In genomic region chr6:159044899-159045727, GRCh38 we compare ENCODE assay signal across 8 cellular contexts. TPM values are rescaled to one million over a fixed set of nuclear protein-coding genes. Genes with fewer than 3 reads are reported as not detected.
DNase-seq lines count a peak whose midpoint lies in the region; ATAC-seq and TF ChIP-seq lines count a peak whose summit lies in the region.

A gene with protein sequence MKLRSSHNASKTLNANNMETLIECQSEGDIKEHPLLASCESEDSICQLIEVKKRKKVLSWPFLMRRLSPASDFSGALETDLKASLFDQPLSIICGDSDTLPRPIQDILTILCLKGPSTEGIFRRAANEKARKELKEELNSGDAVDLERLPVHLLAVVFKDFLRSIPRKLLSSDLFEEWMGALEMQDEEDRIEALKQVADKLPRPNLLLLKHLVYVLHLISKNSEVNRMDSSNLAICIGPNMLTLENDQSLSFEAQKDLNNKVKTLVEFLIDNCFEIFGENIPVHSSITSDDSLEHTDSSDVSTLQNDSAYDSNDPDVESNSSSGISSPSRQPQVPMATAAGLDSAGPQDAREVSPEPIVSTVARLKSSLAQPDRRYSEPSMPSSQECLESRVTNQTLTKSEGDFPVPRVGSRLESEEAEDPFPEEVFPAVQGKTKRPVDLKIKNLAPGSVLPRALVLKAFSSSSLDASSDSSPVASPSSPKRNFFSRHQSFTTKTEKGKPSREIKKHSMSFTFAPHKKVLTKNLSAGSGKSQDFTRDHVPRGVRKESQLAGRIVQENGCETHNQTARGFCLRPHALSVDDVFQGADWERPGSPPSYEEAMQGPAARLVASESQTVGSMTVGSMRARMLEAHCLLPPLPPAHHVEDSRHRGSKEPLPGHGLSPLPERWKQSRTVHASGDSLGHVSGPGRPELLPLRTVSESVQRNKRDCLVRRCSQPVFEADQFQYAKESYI (minus strand): TSS chr6:159044991. CDS start chr6:159044146, 845 bp downstream.

- WGBS in esophagus muscularis mucosa, result 39% methylated on average over 15 of the region's 15 CpGs
- WGBS in sigmoid colon, 2 donors, result 17 to 20% methylated on average over 15 of the region's 15 CpGs

- no peaks in the 10 kb centered on the region for H3K36me3 ChIP-seq in esophagus muscularis mucosa
- H3K36me3 ChIP-seq in sigmoid colon, result no peaks in the 10 kb centered on the region
- no peaks in the 10 kb centered on the region for H3K36me3 ChIP-seq in BE2C

- peak; percentile 89 for ATAC-seq in GM21423 (IDR thresholded peaks at IDR 0.05; ENCODE audit: unreplicated experiment)
- ATAC-seq in foreskin keratinocyte, result no peak

- intact Hi-C loops in esophagus muscularis mucosa (cut with DNase I) (no loop called here), sigmoid colon (cut with DNase I) (no loop called here)

- H3K4me3 ChIP-seq in esophagus muscularis mucosa (peak within 1 kb of the TSS; percentile 20 to 53 (median 29)), sigmoid colon (peak within 1 kb of the TSS in 2 of 4 donors; percentile 28 to 29), BE2C (ENCODE audit: low read depth, low read length) (no peak within 1 kb of the TSS)

- H3K9me3 ChIP-seq in esophagus muscularis mucosa (no peaks in the 10 kb centered on the region), sigmoid colon (no peaks in the 10 kb centered on the region), BE2C (no peaks in the 10 kb centered on the region)

- TF ChIP-seq EP300 in esophagus muscularis mucosa (IDR thresholded peaks at IDR 0.05) (no peak), sigmoid colon (IDR thresholded peaks at IDR 0.05) (no peak)

- H3K4me1 ChIP-seq in esophagus muscularis mucosa (peaks cover 0 to 14% (median 5%) of the 10 kb centered on the region in 4 donors), sigmoid colon (peaks cover 0 to 5% (median 0%) of the 10 kb centered on the region in 4 donors), foreskin keratinocyte (peaks cover 4% of the 10 kb centered on the region), BE2C (no peaks in the 10 kb centered on the region)

- TF ChIP-seq CTCF in esophagus muscularis mucosa (IDR thresholded peaks at IDR 0.05) (no peak), sigmoid colon (IDR thresholded peaks at IDR 0.05) (no peak), foreskin keratinocyte (conservative IDR thresholded peaks at IDR 0.05) (no peak), BE2C (IDR thresholded peaks at IDR 0.05; ENCODE audit: low read depth, low read length) (no peak)

- H3K27ac ChIP-seq in esophagus muscularis mucosa (replicated peaks in 1 of 4) (peak within 1 kb of the TSS in 2 of 4 donors; percentile 21 to 47), sigmoid colon (peak within 1 kb of the TSS in 3 of 4 donors; percentile 24 to 57 (median 46)), foreskin keratinocyte (no peak within 1 kb of the TSS)

- TF ChIP-seq POLR2A in esophagus muscularis mucosa (IDR thresholded peaks at IDR 0.05; ENCODE audit: low read depth), result no peak
- peak in 1 of 2 donors; percentile 37 for TF ChIP-seq POLR2A in sigmoid colon (IDR thresholded peaks at IDR 0.05)

- H3K27me3 ChIP-seq in esophagus muscularis mucosa, result peaks cover 0 to 14% (median 0%) of the 10 kb centered on the region in 4 donors
- peaks cover 0 to 6% (median 0%) of the 10 kb centered on the region in 3 donors for H3K27me3 ChIP-seq in sigmoid colon
- no peaks in the 10 kb centered on the region for H3K27me3 ChIP-seq in foreskin keratinocyte
- H3K27me3 ChIP-seq in BE2C, result peaks cover 77% of the 10 kb centered on the region

- DNase-seq in EL (peak; percentile 38), LHCN-M2 (ENCODE audit: low read depth) (peak; percentile 6), esophagus muscularis mucosa (ENCODE audit: extremely low spot score) (peak; percentile 92), sigmoid colon (peak; percentile 86), foreskin keratinocyte (no peak), BE2C (no peak)
- DNase-seq in activated CD4-positive, alpha-beta T cell treated with anti-CD3 and anti-CD28 coated beads, Interleukin-2, amount 50 U/mL, for 4 hours, result peak; percentile 85 to 86

RNA-seq across cellular contexts. Expression of the gene that starts here (rescaled TPM):
- total RNA-seq in LHCN-M2 (2014; rRNA removed) (not detected in 2 replicates), esophagus muscularis mucosa (1 to 10 TPM; 1.5 to 3.0 (median 1.9) TPM), sigmoid colon (1 to 10 TPM; 1.2 to 1.8 (median 1.5) TPM), foreskin keratinocyte (0.07 TPM in 2 replicates)
- not detected for polyA plus RNA-seq in LHCN-M2 (2012)
- polyA plus RNA-seq in sigmoid colon (10 to 100 TPM in 1 of 3 donors, 1 to 10 TPM in 2; 1.2 to 13.6 (median 1.8) TPM), foreskin keratinocyte (0.03 and 0.06 TPM in 2 replicates)
- not detected for polyA plus RNA-seq in BE2C (2012; ENCODE audit: insufficient read depth, insufficient read length, low read depth)

Comparison
In these comparisons a context has a peak if more than half of its experiments do, and no peak if none do; other contexts are left out.
1. Peak in DNase-seq in LHCN-M2; RNA of the gene not detected or under 1 TPM.
2. DNase-seq: peak in EL (single experiment), activated CD4-positive, alpha-beta T cell treated with anti-CD3 and anti-CD28 coated beads, Interleukin-2, amount 50 U/mL, for 4 hours (2 of 2), esophagus muscularis mucosa (single experiment) and sigmoid colon (single experiment); none in foreskin keratinocyte (0 of 2) and BE2C (single experiment).